In genomic region chr12:101826766-101827368, GRCh38 we compare ENCODE assay signal across 1 cellular context.
A peak's percentile ranks its signal among the peaks of the same experiment; 100 is the strongest.
TF ChIP-seq lines count a peak whose summit lies in the region.

No MANE protein-coding gene starts in this region.

TF ChIP-seq in K562, 482 proteins besides CTCF, POLR2A, EP300 and RAD21 (continued from another document):
- TF ChIP-seq BRF1 (IDR thresholded peaks at IDR 0.05; ENCODE audit: borderline replicate concordance, extremely low read depth, insufficient read length) (no peak), FOXO4 (CRISPR knock-in tag; IDR thresholded peaks at IDR 0.05) (no peak), HMBOX1 (IDR thresholded peaks at IDR 0.05) (peak; percentile 53; the same call in 1 of the 2 replicates), ZNF384 (IDR thresholded peaks at IDR 0.05; ENCODE audit: low read depth, low read length) (peak; percentile 56), CEBPG (CRISPR knock-in tag; IDR thresholded peaks at IDR 0.05) (no peak), CEBPG (tag; conservative IDR thresholded peaks at IDR 0.05 in 1 of 2, IDR thresholded peaks at IDR 0.05 in 1 of 2) (0 out of 4 replicates have a peak, but pooled peaks of 1 of the 2 experiments have one; percentile 16), TEAD1 (CRISPR knock-in tag; IDR thresholded peaks at IDR 0.05) (no peak), BCLAF1 (IDR thresholded peaks at IDR 0.05; ENCODE audit: borderline replicate concordance in 1 of 2, control insufficient read depth in 1 of 2, low read depth in 2 of 2, low read length in 1 of 2) (no peak), THRAP3 (IDR thresholded peaks at IDR 0.05; ENCODE audit: borderline replicate concordance) (no peak), POU5F1 (IDR thresholded peaks at IDR 0.05; ENCODE audit: borderline replicate concordance, low read depth, low read length, partially characterized antibody) (no peak), TAF1 (IDR thresholded peaks at IDR 0.05; ENCODE audit: control insufficient read depth, extremely low read depth, insufficient read depth, low read length, severe bottlenecking) (no peak), HMG20B (CRISPR knock-in tag; IDR thresholded peaks at IDR 0.05) (no peak), RFX1 (IDR thresholded peaks at IDR 0.05) (peak; percentile 27; the same call in 1 of the 2 replicates), CLOCK (CRISPR knock-in tag; IDR thresholded peaks at IDR 0.05; ENCODE audit: borderline replicate concordance) (no peak), KDM5B (IDR thresholded peaks at IDR 0.05; ENCODE audit: insufficient replicate concordance, low read depth, low read length) (no peak), TFE3 (CRISPR knock-in tag; IDR thresholded peaks at IDR 0.05) (no peak), PML (IDR thresholded peaks at IDR 0.05; ENCODE audit: low read length) (no peak), SUPT5H (IDR thresholded peaks at IDR 0.05) (no peak), ZNF232 (CRISPR knock-in tag; IDR thresholded peaks at IDR 0.05) (no peak)
- TF ChIP-seq, protein P1, sequence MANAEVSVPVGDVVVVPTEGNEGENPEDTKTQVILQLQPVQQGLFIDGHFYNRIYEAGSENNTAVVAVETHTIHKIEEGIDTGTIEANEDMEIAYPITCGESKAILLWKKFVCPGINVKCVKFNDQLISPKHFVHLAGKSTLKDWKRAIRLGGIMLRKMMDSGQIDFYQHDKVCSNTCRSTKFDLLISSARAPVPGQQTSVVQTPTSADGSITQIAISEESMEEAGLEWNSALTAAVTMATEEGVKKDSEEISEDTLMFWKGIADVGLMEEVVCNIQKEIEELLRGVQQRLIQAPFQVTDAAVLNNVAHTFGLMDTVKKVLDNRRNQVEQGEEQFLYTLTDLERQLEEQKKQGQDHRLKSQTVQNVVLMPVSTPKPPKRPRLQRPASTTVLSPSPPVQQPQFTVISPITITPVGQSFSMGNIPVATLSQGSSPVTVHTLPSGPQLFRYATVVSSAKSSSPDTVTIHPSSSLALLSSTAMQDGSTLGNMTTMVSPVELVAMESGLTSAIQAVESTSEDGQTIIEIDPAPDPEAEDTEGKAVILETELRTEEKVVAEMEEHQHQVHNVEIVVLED (CRISPR knock-in tag; IDR thresholded peaks at IDR 0.05) = no peak
- TF ChIP-seq, protein P2, sequence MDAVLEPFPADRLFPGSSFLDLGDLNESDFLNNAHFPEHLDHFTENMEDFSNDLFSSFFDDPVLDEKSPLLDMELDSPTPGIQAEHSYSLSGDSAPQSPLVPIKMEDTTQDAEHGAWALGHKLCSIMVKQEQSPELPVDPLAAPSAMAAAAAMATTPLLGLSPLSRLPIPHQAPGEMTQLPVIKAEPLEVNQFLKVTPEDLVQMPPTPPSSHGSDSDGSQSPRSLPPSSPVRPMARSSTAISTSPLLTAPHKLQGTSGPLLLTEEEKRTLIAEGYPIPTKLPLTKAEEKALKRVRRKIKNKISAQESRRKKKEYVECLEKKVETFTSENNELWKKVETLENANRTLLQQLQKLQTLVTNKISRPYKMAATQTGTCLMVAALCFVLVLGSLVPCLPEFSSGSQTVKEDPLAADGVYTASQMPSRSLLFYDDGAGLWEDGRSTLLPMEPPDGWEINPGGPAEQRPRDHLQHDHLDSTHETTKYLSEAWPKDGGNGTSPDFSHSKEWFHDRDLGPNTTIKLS (IDR thresholded peaks at IDR 0.05; ENCODE audit: borderline replicate concordance, low read depth) = no peak
- TF ChIP-seq, protein P3, sequence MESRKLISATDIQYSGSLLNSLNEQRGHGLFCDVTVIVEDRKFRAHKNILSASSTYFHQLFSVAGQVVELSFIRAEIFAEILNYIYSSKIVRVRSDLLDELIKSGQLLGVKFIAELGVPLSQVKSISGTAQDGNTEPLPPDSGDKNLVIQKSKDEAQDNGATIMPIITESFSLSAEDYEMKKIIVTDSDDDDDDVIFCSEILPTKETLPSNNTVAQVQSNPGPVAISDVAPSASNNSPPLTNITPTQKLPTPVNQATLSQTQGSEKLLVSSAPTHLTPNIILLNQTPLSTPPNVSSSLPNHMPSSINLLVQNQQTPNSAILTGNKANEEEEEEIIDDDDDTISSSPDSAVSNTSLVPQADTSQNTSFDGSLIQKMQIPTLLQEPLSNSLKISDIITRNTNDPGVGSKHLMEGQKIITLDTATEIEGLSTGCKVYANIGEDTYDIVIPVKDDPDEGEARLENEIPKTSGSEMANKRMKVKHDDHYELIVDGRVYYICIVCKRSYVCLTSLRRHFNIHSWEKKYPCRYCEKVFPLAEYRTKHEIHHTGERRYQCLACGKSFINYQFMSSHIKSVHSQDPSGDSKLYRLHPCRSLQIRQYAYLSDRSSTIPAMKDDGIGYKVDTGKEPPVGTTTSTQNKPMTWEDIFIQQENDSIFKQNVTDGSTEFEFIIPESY (CRISPR knock-in tag; IDR thresholded peaks at IDR 0.05) = no peak
